In the genomic region with DNA sequence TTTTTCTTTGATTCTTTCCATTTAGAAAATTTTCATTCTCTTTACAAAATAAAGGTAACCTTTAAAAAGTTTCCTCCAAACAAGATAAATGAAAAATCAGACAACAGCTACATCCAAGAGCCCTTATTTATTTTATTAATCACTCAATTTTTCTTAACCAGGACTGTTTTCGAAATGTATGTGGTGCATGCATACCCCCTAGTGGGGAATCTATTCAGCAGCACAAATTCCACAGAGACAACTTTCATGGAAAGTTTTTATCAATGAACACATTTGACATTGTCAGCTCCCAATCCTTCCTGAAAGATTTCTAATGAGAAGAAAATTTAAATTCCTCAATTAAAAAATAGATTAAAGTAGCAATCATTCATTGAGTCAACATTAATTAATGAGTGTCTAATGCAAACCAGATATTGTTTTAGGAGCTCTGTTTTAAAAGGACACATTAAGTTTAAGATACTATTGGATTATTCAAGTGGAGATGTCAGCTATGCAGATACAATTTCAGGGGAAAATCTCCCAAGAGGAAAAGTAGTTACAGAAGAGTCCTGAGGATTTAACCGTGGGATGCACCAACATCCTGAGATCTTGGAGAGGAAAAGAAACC, we compare ENCODE assay signal across 1 cellular context.
A peak's percentile ranks its signal among the peaks of the same experiment; 100 is the strongest.
TF ChIP-seq lines count a peak whose summit lies in the region.

No MANE protein-coding gene starts in this region.

TF ChIP-seq in SK-N-SH, 30 proteins besides CTCF, POLR2A, EP300 and RAD21:
- TF ChIP-seq SMC3 (IDR thresholded peaks at IDR 0.05; ENCODE audit: low read depth, low read length) (peak; percentile 57), CHD2 (IDR thresholded peaks at IDR 0.05; ENCODE audit: low read length, partially characterized antibody) (no peak)
- TF ChIP-seq, protein P1, sequence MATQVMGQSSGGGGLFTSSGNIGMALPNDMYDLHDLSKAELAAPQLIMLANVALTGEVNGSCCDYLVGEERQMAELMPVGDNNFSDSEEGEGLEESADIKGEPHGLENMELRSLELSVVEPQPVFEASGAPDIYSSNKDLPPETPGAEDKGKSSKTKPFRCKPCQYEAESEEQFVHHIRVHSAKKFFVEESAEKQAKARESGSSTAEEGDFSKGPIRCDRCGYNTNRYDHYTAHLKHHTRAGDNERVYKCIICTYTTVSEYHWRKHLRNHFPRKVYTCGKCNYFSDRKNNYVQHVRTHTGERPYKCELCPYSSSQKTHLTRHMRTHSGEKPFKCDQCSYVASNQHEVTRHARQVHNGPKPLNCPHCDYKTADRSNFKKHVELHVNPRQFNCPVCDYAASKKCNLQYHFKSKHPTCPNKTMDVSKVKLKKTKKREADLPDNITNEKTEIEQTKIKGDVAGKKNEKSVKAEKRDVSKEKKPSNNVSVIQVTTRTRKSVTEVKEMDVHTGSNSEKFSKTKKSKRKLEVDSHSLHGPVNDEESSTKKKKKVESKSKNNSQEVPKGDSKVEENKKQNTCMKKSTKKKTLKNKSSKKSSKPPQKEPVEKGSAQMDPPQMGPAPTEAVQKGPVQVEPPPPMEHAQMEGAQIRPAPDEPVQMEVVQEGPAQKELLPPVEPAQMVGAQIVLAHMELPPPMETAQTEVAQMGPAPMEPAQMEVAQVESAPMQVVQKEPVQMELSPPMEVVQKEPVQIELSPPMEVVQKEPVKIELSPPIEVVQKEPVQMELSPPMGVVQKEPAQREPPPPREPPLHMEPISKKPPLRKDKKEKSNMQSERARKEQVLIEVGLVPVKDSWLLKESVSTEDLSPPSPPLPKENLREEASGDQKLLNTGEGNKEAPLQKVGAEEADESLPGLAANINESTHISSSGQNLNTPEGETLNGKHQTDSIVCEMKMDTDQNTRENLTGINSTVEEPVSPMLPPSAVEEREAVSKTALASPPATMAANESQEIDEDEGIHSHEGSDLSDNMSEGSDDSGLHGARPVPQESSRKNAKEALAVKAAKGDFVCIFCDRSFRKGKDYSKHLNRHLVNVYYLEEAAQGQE (IDR thresholded peaks at IDR 0.05; ENCODE audit: low read depth, low read length), result no peak
- TF ChIP-seq, protein P2, sequence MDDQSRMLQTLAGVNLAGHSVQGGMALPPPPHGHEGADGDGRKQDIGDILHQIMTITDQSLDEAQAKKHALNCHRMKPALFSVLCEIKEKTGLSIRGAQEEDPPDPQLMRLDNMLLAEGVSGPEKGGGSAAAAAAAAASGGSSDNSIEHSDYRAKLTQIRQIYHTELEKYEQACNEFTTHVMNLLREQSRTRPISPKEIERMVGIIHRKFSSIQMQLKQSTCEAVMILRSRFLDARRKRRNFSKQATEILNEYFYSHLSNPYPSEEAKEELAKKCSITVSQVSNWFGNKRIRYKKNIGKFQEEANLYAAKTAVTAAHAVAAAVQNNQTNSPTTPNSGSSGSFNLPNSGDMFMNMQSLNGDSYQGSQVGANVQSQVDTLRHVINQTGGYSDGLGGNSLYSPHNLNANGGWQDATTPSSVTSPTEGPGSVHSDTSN (IDR thresholded peaks at IDR 0.05), result no peak
- TF ChIP-seq, protein P3, sequence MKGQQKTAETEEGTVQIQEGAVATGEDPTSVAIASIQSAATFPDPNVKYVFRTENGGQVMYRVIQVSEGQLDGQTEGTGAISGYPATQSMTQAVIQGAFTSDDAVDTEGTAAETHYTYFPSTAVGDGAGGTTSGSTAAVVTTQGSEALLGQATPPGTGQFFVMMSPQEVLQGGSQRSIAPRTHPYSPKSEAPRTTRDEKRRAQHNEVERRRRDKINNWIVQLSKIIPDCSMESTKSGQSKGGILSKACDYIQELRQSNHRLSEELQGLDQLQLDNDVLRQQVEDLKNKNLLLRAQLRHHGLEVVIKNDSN (IDR thresholded peaks at IDR 0.05; ENCODE audit: borderline replicate concordance, low read depth), result no peak
- TF ChIP-seq, protein P4, sequence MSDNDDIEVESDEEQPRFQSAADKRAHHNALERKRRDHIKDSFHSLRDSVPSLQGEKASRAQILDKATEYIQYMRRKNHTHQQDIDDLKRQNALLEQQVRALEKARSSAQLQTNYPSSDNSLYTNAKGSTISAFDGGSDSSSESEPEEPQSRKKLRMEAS (IDR thresholded peaks at IDR 0.05; ENCODE audit: low read depth), result no peak
TF ChIP-seq in SK-N-SH: peak in this region for 1.
